ENCODE assay signal across 23 cellular contexts in genomic region chr11:69480547-69481392, GRCh38. TPM values are rescaled to one million over a fixed set of nuclear protein-coding genes. Genes with fewer than 3 reads are reported as not detected.
A peak's percentile ranks its signal among the peaks of the same experiment; 100 is the strongest.
DNase-seq lines count a peak whose midpoint lies in the region; ATAC-seq and TF ChIP-seq lines count a peak whose summit lies in the region.
"Had no signal": no experiment of that assay in that cellular context is flagged by ENCODE, and none has a peak within 500 bp of the region (broad histone marks: within the 10 kb centered on the region; RNA-seq: fewer than 3 reads in every experiment).

No MANE protein-coding gene starts in this region.

- H3K27ac Mint-ChIP-seq in MCF 10A (ENCODE audit: low read depth, unreplicated experiment), result no peak overlapping the region
- peak overlapping the region; percentile 93 for H3K27ac Mint-ChIP-seq in neural progenitor cell
- H3K27ac Mint-ChIP-seq: activated naive CD8-positive, alpha-beta T cell treated with anti-CD3 and anti-CD28 coated beads, Interleukin-2, amount 10 ng/mL, durations not matched to agents 7 days and 5 days; CD8-positive, alpha-beta memory T cell; natural killer cell treated with Interleukin-12 subunit alpha and Interleukin-12 subunit beta and Interleukin-15 and Interleukin-18, amount 100 ng/mL, for 72 hours had no signal

- BruUV-seq in MCF 10A (replicated peaks; lab: Mats Ljungman, UMichigan), result no TSS peak

- H3K27ac ChIP-seq in breast epithelium (peak overlapping the region; percentile 4 to 69), neural progenitor cell (no peak overlapping the region), aorta (ENCODE audit: low read depth in 1 of 2, low read length in 2 of 2) (no peak overlapping the region)
- H3K27ac ChIP-seq: HL-60 had no signal

- H3K9me3 Mint-ChIP-seq in MCF 10A (ENCODE audit: unreplicated experiment), result no peaks in the 10 kb centered on the region
- no peaks in the 10 kb centered on the region for H3K9me3 Mint-ChIP-seq in neural progenitor cell
- H3K9me3 Mint-ChIP-seq: activated naive CD8-positive, alpha-beta T cell treated with anti-CD3 and anti-CD28 coated beads, Interleukin-2, amount 10 ng/mL, durations not matched to agents 7 days and 5 days; CD8-positive, alpha-beta memory T cell; natural killer cell treated with Interleukin-12 subunit alpha and Interleukin-12 subunit beta and Interleukin-15 and Interleukin-18, amount 100 ng/mL, for 72 hours had no signal

- 41 to 48% methylated on average over 13 of the region's 13 CpGs for WGBS in aorta, 2 donors

- peak; percentile 72 for ATAC-seq in left ventricle myocardium superior
- ATAC-seq in aorta (ENCODE audit: low FRiP score), result peak; percentile 5
- ATAC-seq in GM18867 (IDR thresholded peaks at IDR 0.05; ENCODE audit: unreplicated experiment), result no peak
- ATAC-seq: natural killer cell treated with Interleukin-12 subunit alpha and Interleukin-12 subunit beta and Interleukin-15 and Interleukin-18, amount 100 ng/mL, for 72 hours had no signal

- H3K27me3 Mint-ChIP-seq in MCF 10A (ENCODE audit: insufficient read depth, unreplicated experiment) (no peaks in the 10 kb centered on the region), neural progenitor cell (ENCODE audit: insufficient read depth, low read depth) (no peaks in the 10 kb centered on the region)
- H3K27me3 Mint-ChIP-seq: CD8-positive, alpha-beta memory T cell had no signal

- POLR2A ChIA-PET in MCF 10A (lab: Yijun Ruan, JAX), result no interaction called here

- TF ChIP-seq POLR2A in breast epithelium (IDR thresholded peaks at IDR 0.05), result no peak

- DNase-seq in breast epithelium (ENCODE audit: low spot score in 2 of 2) (peak in 1 of 2 donors; percentile 69), MCF 10A (ENCODE audit: unreplicated experiment) (no peak), left ventricle myocardium superior (peak; percentile 82), neural progenitor cell (ENCODE audit: low spot score) (no peak), aorta (peak; percentile 55 to 87), DMS 273 (lab: John Stamatoyannopoulos, UW; ENCODE audit: unreplicated experiment) (no peak), midbrain (lab: John Stamatoyannopoulos, UW) (no peak)
- DNase-seq: activated CD8-positive, alpha-beta memory T cell treated with anti-CD3 and anti-CD28 coated beads, Interleukin-2, amount 50 U/mL, for 48 hours; activated naive CD8-positive, alpha-beta T cell treated with anti-CD3 and anti-CD28 coated beads, Interleukin-2, amount 10 ng/mL, durations not matched to agents 7 days and 5 days; cortex of kidney; GF-D8; H7; NCI-H2171; NK-92 treated with Interleukin-12 subunit alpha and Interleukin-12 subunit beta, amount 100 ng/mL, for 24 hours; SK-N-SH; stimulated activated CD4-positive, alpha-beta T cell treated with anti-CD3 and anti-CD28 coated beads, Interleukin-12 subunit alpha, Interleukin-12 subunit beta, amount 100 ng/mL, for 4 hours had no signal

- intact Hi-C loops in breast epithelium (cut with DNase I; ENCODE audit: low total_unique reads), result no loop called here
- intact Hi-C loops in MCF 10A (cut with micrococcal nuclease), result no loop called here
- intact Hi-C loops in left ventricle myocardium superior (cut with micrococcal nuclease), result no loop called here
- intact Hi-C loops in aorta (cut with DNase I), result no loop called here

- H3K36me3 Mint-ChIP-seq in MCF 10A (ENCODE audit: insufficient read depth, unreplicated experiment) (no peaks in the 10 kb centered on the region), neural progenitor cell (no peaks in the 10 kb centered on the region)
- H3K36me3 Mint-ChIP-seq: activated naive CD8-positive, alpha-beta T cell treated with anti-CD3 and anti-CD28 coated beads, Interleukin-2, amount 10 ng/mL, durations not matched to agents 7 days and 5 days; CD8-positive, alpha-beta memory T cell; natural killer cell treated with Interleukin-12 subunit alpha and Interleukin-12 subunit beta and Interleukin-15 and Interleukin-18, amount 100 ng/mL, for 72 hours had no signal

- H3K4me2 ChIP-seq in neural progenitor cell, result no peak overlapping the region
- H3K4me2 ChIP-seq: SK-N-SH had no signal

- no peak for TF ChIP-seq CTCF in breast epithelium (IDR thresholded peaks at IDR 0.05)
- TF ChIP-seq CTCF in MCF 10A (IDR thresholded peaks at IDR 0.05; ENCODE audit: unreplicated experiment), result no peak
- TF ChIP-seq CTCF in neural progenitor cell (IDR thresholded peaks at IDR 0.05), result no peak

- CTCF ChIA-PET in MCF 10A (lab: Yijun Ruan, JAX), result interaction anchor here (0.6 to 0.7 kb wide), 2 partner anchors 151 to 352 kb away, joined by 3 read pairs; no protein-coding TSS in a partner anchor

- no peak overlapping the region for H2AFZ ChIP-seq in neural progenitor cell (replicated peaks)

- H3K9me3 ChIP-seq in breast epithelium, result no peaks in the 10 kb centered on the region
- no peaks in the 10 kb centered on the region for H3K9me3 ChIP-seq in neural progenitor cell (ENCODE audit: low read depth)
- no peaks in the 10 kb centered on the region for H3K9me3 ChIP-seq in aorta (ENCODE audit: control insufficient read depth, low read length)
- H3K9me3 ChIP-seq: MG63, SK-N-SH had no signal

- H3K4me1 Mint-ChIP-seq in MCF 10A (ENCODE audit: insufficient read depth, unreplicated experiment) (peaks cover 11% of the 10 kb centered on the region), neural progenitor cell (peaks cover 30% of the 10 kb centered on the region)
- H3K4me1 Mint-ChIP-seq: activated naive CD8-positive, alpha-beta T cell treated with anti-CD3 and anti-CD28 coated beads, Interleukin-2, amount 10 ng/mL, durations not matched to agents 7 days and 5 days; CD8-positive, alpha-beta memory T cell had no signal

- H3K4me3 ChIP-seq in breast epithelium, result no peak overlapping the region
- H3K4me3 ChIP-seq in neural progenitor cell, result no peak overlapping the region
- no peak overlapping the region for H3K4me3 ChIP-seq in aorta (ENCODE audit: low read length in 2 of 2)
- H3K4me3 ChIP-seq: MG63 had no signal

- H3K36me3 ChIP-seq in breast epithelium (no peaks in the 10 kb centered on the region), neural progenitor cell (no peaks in the 10 kb centered on the region), aorta (ENCODE audit: control insufficient read depth in 1 of 2, insufficient read depth in 2 of 2, low read length in 1 of 2) (no peaks in the 10 kb centered on the region)
- H3K36me3 ChIP-seq: MG63 had no signal

- H3K27me3 ChIP-seq in breast epithelium (no peaks in the 10 kb centered on the region), neural progenitor cell (no peaks in the 10 kb centered on the region), aorta (ENCODE audit: control insufficient read depth in 1 of 2, insufficient read depth in 2 of 2, low read length in 1 of 2) (no peaks in the 10 kb centered on the region)
- H3K27me3 ChIP-seq: MG63 had no signal

- no peaks in the 10 kb centered on the region for H3K4me1 ChIP-seq in breast epithelium
- peaks cover 32% of the 10 kb centered on the region for H3K4me1 ChIP-seq in neural progenitor cell
- H3K4me1 ChIP-seq in aorta (ENCODE audit: control insufficient read depth in 1 of 2, insufficient read depth in 2 of 2, low read length in 2 of 2), result no peaks in the 10 kb centered on the region

- H3K9ac ChIP-seq in neural progenitor cell, result no peak overlapping the region
- H3K9ac ChIP-seq: SK-N-SH had no signal

- H3K79me2 ChIP-seq in neural progenitor cell (ENCODE audit: low read depth), result no peaks in the 10 kb centered on the region

- H4K20me1 ChIP-seq in neural progenitor cell (ENCODE audit: low read depth), result no peaks in the 10 kb centered on the region

- H3F3A ChIP-seq in neural progenitor cell (ENCODE audit: low read depth), result no peaks in the 10 kb centered on the region

- no peak overlapping the region for H3K4me3 Mint-ChIP-seq in MCF 10A (ENCODE audit: unreplicated experiment)
- H3K4me3 Mint-ChIP-seq in neural progenitor cell, result no peak overlapping the region
- H3K4me3 Mint-ChIP-seq: activated naive CD8-positive, alpha-beta T cell treated with anti-CD3 and anti-CD28 coated beads, Interleukin-2, amount 10 ng/mL, durations not matched to agents 7 days and 5 days; CD8-positive, alpha-beta memory T cell; natural killer cell treated with Interleukin-12 subunit alpha and Interleukin-12 subunit beta and Interleukin-15 and Interleukin-18, amount 100 ng/mL, for 72 hours had no signal

RNA-seq across cellular contexts. Expression of gene LINC01488, which starts 0.7 kb away (rescaled TPM):
- total RNA-seq in breast epithelium (not detected), MCF 10A (2022) (not detected in 2 replicates), left ventricle myocardium superior (not detected), neural progenitor cell (ENCODE audit: low replicate concordance) (0.09 TPM in 1 of 2 replicates, not detected in the other), aorta (not detected)
- polyA plus RNA-seq in aorta, result not detected
- total RNA-seq: A172; activated naive CD8-positive, alpha-beta T cell treated with anti-CD3 and anti-CD28 coated beads, Interleukin-2, amount 10 ng/mL, durations not matched to agents 7 days and 5 days; CD8-positive, alpha-beta memory T cell; H7; natural killer cell treated with Interleukin-12 subunit alpha and Interleukin-12 subunit beta and Interleukin-15 and Interleukin-18, amount 100 ng/mL, for 72 hours; subcutaneous adipose tissue had no signal
- polyA plus RNA-seq: CD8-positive, alpha-beta memory T cell; SK-N-SH had no signal

Comparison
In these comparisons a context has a peak if more than half of its experiments do, and no peak if none do; other contexts are left out.
1. DNase-seq: peak in left ventricle myocardium superior (single experiment) and aorta (2 of 2); none in MCF 10A (single experiment), neural progenitor cell (single experiment), DMS 273 (single experiment) and midbrain (single experiment).
2. H3K27ac ChIP-seq: peak in breast epithelium (2 of 2); none in neural progenitor cell (single experiment) and aorta (0 of 2).